8 cellular contexts compared by ENCODE assay signal in the genomic region with DNA sequence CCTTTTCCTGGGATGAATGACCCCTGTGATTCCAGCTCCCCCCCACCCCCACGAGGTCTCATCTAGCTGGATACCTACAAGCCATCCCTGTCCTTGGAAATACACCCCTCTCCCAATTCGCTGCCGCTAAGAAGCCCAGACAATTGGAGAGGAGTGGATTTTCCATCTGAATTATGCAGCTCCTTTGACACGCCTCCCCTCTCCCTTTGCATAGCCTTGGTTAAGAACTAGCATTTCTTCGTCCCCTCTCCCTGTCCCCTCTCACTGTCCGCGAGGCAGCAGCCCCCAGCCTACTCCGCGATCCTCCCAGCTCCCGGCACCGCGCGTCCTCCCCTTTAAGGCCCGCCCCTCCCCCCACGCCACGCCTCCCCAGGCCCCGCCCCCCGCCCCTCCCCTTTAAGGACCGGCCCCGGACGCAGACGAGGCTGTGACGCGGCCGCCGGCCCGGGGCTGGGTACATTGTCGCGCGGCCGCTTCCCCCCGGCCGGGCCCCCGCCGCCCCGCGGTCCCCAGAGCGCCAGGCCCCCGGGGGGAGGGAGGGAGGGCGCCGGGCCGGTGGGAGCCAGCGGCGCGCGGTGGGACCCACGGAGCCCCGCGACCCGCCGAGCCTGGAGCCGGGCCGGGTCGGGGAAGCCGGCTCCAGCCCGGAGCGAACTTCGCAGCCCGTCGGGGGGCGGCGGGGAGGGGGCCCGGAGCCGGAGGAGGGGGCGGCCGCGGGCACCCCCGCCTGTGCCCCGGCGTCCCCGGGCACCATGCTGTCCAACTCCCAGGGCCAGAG. TPM values are rescaled to one million over a fixed set of nuclear protein-coding genes. Genes with fewer than 3 reads are reported as not detected.
A peak's percentile ranks its signal among the peaks of the same experiment; 100 is the strongest.
DNase-seq lines count a peak whose midpoint lies in the region; ATAC-seq, FAIRE-seq and TF ChIP-seq lines count a peak whose summit lies in the region.

Gene MAPKAPK2 (plus strand): TSS at position 428 of the 778 bp plus-strand sequence. CDS start 325 bp downstream, at position 753.

- peaks cover 53% of the 10 kb centered on the region for H3K4me1 Mint-ChIP-seq in activated CD4-positive, alpha-beta T cell treated with anti-CD3 and anti-CD28 coated beads, Interleukin-2, amount 10 ng/mL, durations not matched to agents 24 days and 14 days

- peak in 1 of 2 experiments; percentile 61; a peak in 1 of 4 replicates for TF ChIP-seq POLR2A in HepG2 (IDR thresholded peaks at IDR 0.05; ENCODE audit: insufficient read depth in 1 of 2, low read depth in 2 of 2, low read length in 2 of 2)

- H3K36me3 ChIP-seq in GM06990 (ENCODE audit: control insufficient read depth, insufficient read depth, low read length) (no peaks in the 10 kb centered on the region; the same call in 1 of the 2 replicates), HepG2 (replicated peaks in 1 of 2; ENCODE audit: control insufficient read depth in 1 of 2, insufficient read depth in 2 of 2, low read length in 2 of 2) (peaks cover 0 to 1% of the 10 kb centered on the region in 2 experiments; a peak in 1 of 5 replicates)

- H3K36me3 Mint-ChIP-seq in activated CD4-positive, alpha-beta T cell treated with anti-CD3 and anti-CD28 coated beads, Interleukin-2, amount 10 ng/mL, durations not matched to agents 24 days and 14 days (ENCODE audit: low read depth), result peaks cover 12% of the 10 kb centered on the region

- TF ChIP-seq CTCF in GM06990 (IDR thresholded peaks at IDR 0.05; ENCODE audit: insufficient read depth, low read length, poor library complexity, severe bottlenecking), result no peak
- no peak for TF ChIP-seq CTCF in HepG2 (CRISPR knock-in tag; IDR thresholded peaks at IDR 0.05)

- BruUV-seq in HepG2 (replicated peaks; lab: Mats Ljungman, UMichigan), result no TSS peak

- intact Hi-C loops in activated CD4-positive, alpha-beta T cell treated with anti-CD3 and anti-CD28 coated beads, Interleukin-2, amount 10 ng/mL, durations not matched to agents 24 days and 14 days (cut with micrococcal nuclease), result loop anchor here (1.0 to 5.0 kb wide), 3 partner anchors 33 to 72 kb away; partner anchors contain the start of gene EIF2D
- intact Hi-C loops in HepG2 (cut with micrococcal nuclease; ENCODE audit: unreplicated experiment), result loop anchor here (5.0 kb wide), 1 partner anchor 72 kb away; the partner anchor contains the start of gene EIF2D

- peak within 1 kb of the TSS; percentile 97 for H3K4me2 ChIP-seq in HepG2 (ENCODE audit: low read depth, low read length)

- in situ Hi-C loops in HepG2 (cut with HindIII; ENCODE audit: extremely low pct_ligation_motif_present, low pct_unique_long_range_greater_than_20kb), result no loop called here

- no peak for TF ChIP-seq RAD21 in HepG2 (CRISPR knock-in tag; IDR thresholded peaks at IDR 0.05)

- ATAC-seq in HG02588 (IDR thresholded peaks at IDR 0.05; ENCODE audit: unreplicated experiment) (peak; percentile 52), HepG2 (peak; percentile 63), GM21576 (IDR thresholded peaks at IDR 0.05; ENCODE audit: unreplicated experiment) (no peak)

- TF ChIP-seq EP300 in HepG2 (IDR thresholded peaks at IDR 0.05; ENCODE audit: low read depth in 2 of 2, low read length in 2 of 2) (no peak), HepG2 (CRISPR knock-in tag; IDR thresholded peaks at IDR 0.05; ENCODE audit: borderline replicate concordance) (no peak)

- H3K9me3 ChIP-seq in HepG2 (ENCODE audit: low read length), result no peaks in the 10 kb centered on the region

- peaks cover 30% of the 10 kb centered on the region; the same call in 1 of the 2 replicates for H4K20me1 ChIP-seq in HepG2 (ENCODE audit: insufficient read depth, low read length)

- no peaks in the 10 kb centered on the region for H3K9me3 Mint-ChIP-seq in activated CD4-positive, alpha-beta T cell treated with anti-CD3 and anti-CD28 coated beads, Interleukin-2, amount 10 ng/mL, durations not matched to agents 24 days and 14 days

- H3K4me3 Mint-ChIP-seq in activated CD4-positive, alpha-beta T cell treated with anti-CD3 and anti-CD28 coated beads, Interleukin-2, amount 10 ng/mL, durations not matched to agents 24 days and 14 days, result peak within 1 kb of the TSS; percentile 99

- peak within 1 kb of the TSS; percentile 95 for H3K27ac Mint-ChIP-seq in activated CD4-positive, alpha-beta T cell treated with anti-CD3 and anti-CD28 coated beads, Interleukin-2, amount 10 ng/mL, durations not matched to agents 24 days and 14 days

- under 1% methylated on average over 22 of the region's 71 CpGs for WGBS in HepG2 (ENCODE audit: low lambda C conversion rate)

- CTCF ChIA-PET in HepG2 (lab: Yijun Ruan, JAX; ENCODE audit: low intra/inter-chr PET ratio, low total read pairs), result no interaction called here

- FAIRE-seq in HepG2 (lab: Jason Lieb, UNC), result no peak

- H3K27ac ChIP-seq in HepG2 (ENCODE audit: extremely low read length, insufficient read depth, low read length), result peak within 1 kb of the TSS; percentile 84

- H3K79me2 ChIP-seq in HepG2 (ENCODE audit: insufficient read depth, low read length), result peaks cover 36% of the 10 kb centered on the region

- peaks cover 7% of the 10 kb centered on the region for H3K27me3 Mint-ChIP-seq in activated CD4-positive, alpha-beta T cell treated with anti-CD3 and anti-CD28 coated beads, Interleukin-2, amount 10 ng/mL, durations not matched to agents 24 days and 14 days

- peaks cover 80% of the 10 kb centered on the region for H3K4me1 ChIP-seq in HepG2 (ENCODE audit: insufficient read depth, low read length)

- peak within 1 kb of the TSS; percentile 84 for H3K9ac ChIP-seq in HepG2 (ENCODE audit: insufficient read depth, low read depth, low read length)

- no peaks in the 10 kb centered on the region for H3K27me3 ChIP-seq in GM06990 (replicated peaks; ENCODE audit: control insufficient read depth, insufficient read depth, low read length)
- H3K27me3 ChIP-seq in HepG2 (ENCODE audit: control insufficient read depth in 1 of 2, insufficient read depth in 2 of 2, low read length in 2 of 2), result peaks cover 2 to 10% of the 10 kb centered on the region in 2 experiments; a peak in 3 of 5 replicates

- peak; percentile 77 for DNase-seq in GM06990 (ENCODE audit: extremely low read depth, insufficient read length)
- peak; percentile 68 for DNase-seq in NCI-H345 (lab: John Stamatoyannopoulos, UW)
- peak; percentile 91 for DNase-seq in activated CD4-positive, alpha-beta T cell treated with anti-CD3 and anti-CD28 coated beads, Interleukin-2, amount 10 ng/mL, durations not matched to agents 24 days and 14 days
- peak; percentile 51 for DNase-seq in dedifferentiated amniotic fluid mesenchymal stem cell (ENCODE audit: extremely low spot score)
- DNase-seq in HepG2 (ENCODE audit: low spot score), result no peak
- DNase-seq in stimulated activated CD4-positive, alpha-beta T cell treated with anti-CD3 and anti-CD28 coated beads, Interleukin-2, amount 100 ng/mL, for 4 hours (ENCODE audit: low read depth), result peak; percentile 66

- POLR2A ChIA-PET in HepG2 (lab: Yijun Ruan, JAX), result interaction anchor here (0.8 to 1.2 kb wide), 4 partner anchors 10 to 72 kb away, joined by 3 to 6 read pairs (median 3); partner anchors contain the start of gene DYRK3

- peak within 1 kb of the TSS; percentile 89 for H3K4me3 ChIP-seq in GM06990 (replicated peaks; ENCODE audit: low read depth, low read length)
- peak within 1 kb of the TSS; percentile 66 to 91 (median 88) for H3K4me3 ChIP-seq in HepG2 (replicated peaks in 1 of 3; ENCODE audit: insufficient read depth in 1 of 3, low read depth in 2 of 3, low read length in 3 of 3)

- no peak within 1 kb of the TSS for H2AFZ ChIP-seq in HepG2 (ENCODE audit: low read length)

TF ChIP-seq in HepG2, 621 proteins besides CTCF, POLR2A, EP300 and RAD21 (continues in another document):
- TF ChIP-seq, protein P1, sequence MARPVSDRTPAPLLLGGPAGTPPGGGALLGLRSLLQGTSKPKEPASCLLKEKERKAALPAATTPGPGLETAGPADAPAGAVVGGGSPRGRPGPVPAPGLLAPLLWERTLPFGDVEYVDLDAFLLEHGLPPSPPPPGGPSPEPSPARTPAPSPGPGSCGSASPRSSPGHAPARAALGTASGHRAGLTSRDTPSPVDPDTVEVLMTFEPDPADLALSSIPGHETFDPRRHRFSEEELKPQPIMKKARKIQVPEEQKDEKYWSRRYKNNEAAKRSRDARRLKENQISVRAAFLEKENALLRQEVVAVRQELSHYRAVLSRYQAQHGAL (CRISPR knock-in tag; IDR thresholded peaks at IDR 0.05; ENCODE audit: not compliant biosample characterization), result no peak
- no peak for TF ChIP-seq SP1 (IDR thresholded peaks at IDR 0.05)
- TF ChIP-seq SP1 (CRISPR knock-in tag; IDR thresholded peaks at IDR 0.05), result peak; percentile 25; the same call in 1 of the 2 replicates

RNA-seq across cellular contexts. Expression of gene MAPKAPK2, which starts in this region (rescaled TPM):
- total RNA-seq in activated CD4-positive, alpha-beta T cell treated with anti-CD3 and anti-CD28 coated beads, Interleukin-2, amount 10 ng/mL, durations not matched to agents 24 days and 14 days, result 95.1 and 97.4 TPM in 2 replicates
- total RNA-seq in HepG2 (2016; rRNA removed; fragmentation: Illumina TruSeq; extraction: Trizol), result 14.5 and 16.6 TPM in 2 replicates
- total RNA-seq in HepG2 (2016; cell fraction: cytosol; rRNA removed; fragmentation: Illumina TruSeq; extraction: Trizol; ENCODE audit: low read depth), result 11.7 and 13.0 TPM in 2 replicates
- total RNA-seq in HepG2 (2016; cell fraction: insoluble cytoplasmic fraction; rRNA removed; fragmentation: Illumina TruSeq; extraction: Trizol), result 11.8 and 16.6 TPM in 2 replicates
- total RNA-seq in HepG2 (2016; cell fraction: membrane; rRNA removed; fragmentation: Illumina TruSeq; extraction: Trizol), result 26.9 and 28.5 TPM in 2 replicates
- total RNA-seq in HepG2 (2016; cell fraction: nucleus; rRNA removed; fragmentation: Illumina TruSeq; extraction: Trizol), result 15.3 TPM in 2 replicates
- 34.0 and 40.1 TPM in 2 replicates for polyA plus RNA-seq in HepG2 (2011; rRNA removed)
- polyA plus RNA-seq in HepG2 (2011; cell fraction: cytosol; rRNA removed), result 28.8 and 30.9 TPM in 2 replicates
- polyA plus RNA-seq in HepG2 (2011; cell fraction: nucleus; rRNA removed), result 60.6 and 63.0 TPM in 2 replicates
- 17.3 and 31.0 TPM in 2 replicates for polyA plus RNA-seq in HepG2 (2012)
- 13.8 and 14.2 TPM in 2 replicates for polyA plus RNA-seq in HepG2 (2016; cell fraction: cytosol; fragmentation: Illumina TruSeq; extraction: Trizol; ENCODE audit: low read depth)
- 17.8 and 22.4 TPM in 2 replicates for polyA plus RNA-seq in HepG2 (2016; cell fraction: insoluble cytoplasmic fraction; fragmentation: Illumina TruSeq; extraction: Trizol; ENCODE audit: low read depth)
- polyA plus RNA-seq in HepG2 (2016; cell fraction: membrane; fragmentation: Illumina TruSeq; extraction: Trizol; ENCODE audit: low read depth), result 32.7 and 35.8 TPM in 2 replicates
- 41.1 and 43.4 TPM in 2 replicates for polyA plus RNA-seq in HepG2 (2016; cell fraction: nucleus; fragmentation: Illumina TruSeq; extraction: Trizol; ENCODE audit: insufficient read depth, low read depth)
- 50.0 and 68.4 TPM in 2 replicates for polyA minus RNA-seq in HepG2 (2011; rRNA and poly(A)+ RNA removed; ENCODE audit: low replicate concordance)
- 15.6 and 16.3 TPM in 2 replicates for polyA minus RNA-seq in HepG2 (2011; cell fraction: cytosol; rRNA and poly(A)+ RNA removed)
- 24.2 and 25.9 TPM in 2 replicates for polyA minus RNA-seq in HepG2 (2011; cell fraction: nucleus; rRNA and poly(A)+ RNA removed)
